In genomic region chr9:94623253-94623652, GRCh38 we compare ENCODE assay signal across 9 cellular contexts. TPM values are rescaled to one million over a fixed set of nuclear protein-coding genes. Genes with fewer than 3 reads are reported as not detected.
DNase-seq lines count a peak whose midpoint lies in the region; ATAC-seq and TF ChIP-seq lines count a peak whose summit lies in the region.
"Had no signal": no experiment of that assay in that cellular context is flagged by ENCODE, and none has a peak within 500 bp of the region (broad histone marks: within the 10 kb centered on the region; RNA-seq: fewer than 3 reads in every experiment).

No MANE protein-coding gene starts in this region.

- TF ChIP-seq EP300 in sigmoid colon (IDR thresholded peaks at IDR 0.05) = no peak

- no peaks in the 10 kb centered on the region for H3K4me1 ChIP-seq in sigmoid colon
- H3K4me1 ChIP-seq in ascending aorta = peaks cover 0 to 8% of the 10 kb centered on the region in 2 donors

- H3K36me3 ChIP-seq in sigmoid colon (no peaks in the 10 kb centered on the region), ascending aorta (no peaks in the 10 kb centered on the region)

- no peak for ATAC-seq in GM18498 (IDR thresholded peaks at IDR 0.05; ENCODE audit: unreplicated experiment)

- no peak for TF ChIP-seq POLR2A in sigmoid colon (IDR thresholded peaks at IDR 0.05)

- intact Hi-C loops in sigmoid colon (cut with DNase I) (no loop called here), ascending aorta (cut with DNase I) (no loop called here)

- WGBS in sigmoid colon, 2 donors = 20 to 60% methylated on average over 9 of the region's 9 CpGs

- no peaks in the 10 kb centered on the region for H3K9me3 ChIP-seq in sigmoid colon
- H3K9me3 ChIP-seq in ascending aorta = no peaks in the 10 kb centered on the region

- H3K27me3 ChIP-seq in sigmoid colon = no peaks in the 10 kb centered on the region
- no peaks in the 10 kb centered on the region for H3K27me3 ChIP-seq in ascending aorta

- H3K4me3 ChIP-seq in sigmoid colon (no peak overlapping the region), ascending aorta (no peak overlapping the region)

- DNase-seq in D341Med (ENCODE audit: low spot score) (peak; percentile 51), HCEC 1CT (peak; percentile 36), SW480 (ENCODE audit: low spot score) (peak; percentile 37), iris pigment epithelial cell (ENCODE audit: low read depth) (peak; percentile 32), sigmoid colon (no peak), occipital lobe (lab: John Stamatoyannopoulos, UW) (no peak), ascending aorta (ENCODE audit: low spot score in 2 of 2) (no peak)

- H3K27ac ChIP-seq in sigmoid colon (no peak overlapping the region), ascending aorta (no peak overlapping the region)

- TF ChIP-seq CTCF in sigmoid colon (IDR thresholded peaks at IDR 0.05) = peak in 1 of 4 experiments; percentile 37
- TF ChIP-seq CTCF in ascending aorta (IDR thresholded peaks at IDR 0.05) = no peak

RNA-seq across cellular contexts. Expression of gene FBP1, which starts 16.1 kb away (rescaled TPM):
- 1 to 10 TPM; 2.2 to 8.2 (median 6.3) TPM for total RNA-seq in sigmoid colon
- polyA plus RNA-seq in sigmoid colon = 10 to 100 TPM; 32.2 to 48.8 (median 39.6) TPM
- total RNA-seq in occipital lobe = not detected
- 4.8 TPM for total RNA-seq in ascending aorta

RNA-seq across cellular contexts. Expression of gene FBP2, which starts 29.6 kb away (rescaled TPM):
- total RNA-seq in sigmoid colon (not detected), occipital lobe (not detected), ascending aorta (not detected)
- polyA plus RNA-seq in sigmoid colon = under 1 TPM in 1 of 3 donors, not detected in 2; 0.04 TPM
- polyA plus RNA-seq: IgD-negative memory B cell had no signal

Comparison
In these comparisons a context has a peak if more than half of its experiments do, and no peak if none do; other contexts are left out.
1. DNase-seq: peak in D341Med (single experiment), HCEC 1CT (single experiment), SW480 (single experiment) and iris pigment epithelial cell (single experiment); none in sigmoid colon (single experiment), occipital lobe (single experiment) and ascending aorta (0 of 2).